1 cellular context compared by ENCODE assay signal in genomic region chr6:109455161-109455501, GRCh38.
A peak's percentile ranks its signal among the peaks of the same experiment; 100 is the strongest.
TF ChIP-seq lines count a peak whose summit lies in the region.

No MANE protein-coding gene starts in this region.

TF ChIP-seq in GM12878, 131 proteins besides CTCF, POLR2A, EP300 and RAD21:
- peak; percentile 49 for TF ChIP-seq IKZF1 (conservative IDR thresholded peaks at IDR 0.05)
- no peak for TF ChIP-seq TCF7 (IDR thresholded peaks at IDR 0.05; ENCODE audit: borderline replicate concordance)
- no peak for TF ChIP-seq STAT3 (IDR thresholded peaks at IDR 0.05; ENCODE audit: low read depth, low read length)
- TF ChIP-seq RB1 (IDR thresholded peaks at IDR 0.05; ENCODE audit: borderline replicate concordance) = peak; percentile 76
- no peak for TF ChIP-seq WRNIP1 (IDR thresholded peaks at IDR 0.05; ENCODE audit: borderline replicate concordance, low read depth, low read length)
- TF ChIP-seq HDGF (IDR thresholded peaks at IDR 0.05) = peak; percentile 51; the same call in 1 of the 2 replicates
- TF ChIP-seq BHLHE40 (IDR thresholded peaks at IDR 0.05; ENCODE audit: borderline replicate concordance in 1 of 2, low read depth in 2 of 2, low read length in 1 of 2) = no peak
- TF ChIP-seq KLF5 (IDR thresholded peaks at IDR 0.05; ENCODE audit: partially characterized antibody) = peak; percentile 30
- TF ChIP-seq BACH1 (IDR thresholded peaks at IDR 0.05; ENCODE audit: borderline replicate concordance) = 0 out of 2 replicates have a peak, but pooled peaks have one; percentile 24
- TF ChIP-seq MLLT1 (IDR thresholded peaks at IDR 0.05) = peak; percentile 13; the same call in 1 of the 2 replicates
- TF ChIP-seq ESRRA (IDR thresholded peaks at IDR 0.05; ENCODE audit: low read length) = no peak
- no peak for TF ChIP-seq BCL3 (IDR thresholded peaks at IDR 0.05; ENCODE audit: borderline replicate concordance, insufficient read depth, low read depth, low read length, poor library complexity, severe bottlenecking)
- TF ChIP-seq HCFC1 (IDR thresholded peaks at IDR 0.05; ENCODE audit: low read length) = no peak; the same call in 1 of the 2 replicates
- no peak for TF ChIP-seq YY1 (IDR thresholded peaks at IDR 0.05; ENCODE audit: low read depth, low read length)
- TF ChIP-seq BCL11A (IDR thresholded peaks at IDR 0.05; ENCODE audit: low read depth, low read length) = 0 out of 2 replicates have a peak, but pooled peaks have one; percentile 0
- TF ChIP-seq RBBP5 (conservative IDR thresholded peaks at IDR 0.05) = no peak
- TF ChIP-seq DPF2 (IDR thresholded peaks at IDR 0.05) = peak; percentile 44; the same call in 1 of the 2 replicates
- TF ChIP-seq LARP7 (IDR thresholded peaks at IDR 0.05) = peak; percentile 25; the same call in 1 of the 2 replicates
- peak; percentile 48 for TF ChIP-seq GATAD2B (conservative IDR thresholded peaks at IDR 0.05; ENCODE audit: low read depth)
- no peak for TF ChIP-seq ZBTB11 (CRISPR knock-in tag; IDR thresholded peaks at IDR 0.05)
- TF ChIP-seq ZNF207 (IDR thresholded peaks at IDR 0.05; ENCODE audit: borderline replicate concordance) = no peak
- peak; percentile 17 for TF ChIP-seq NBN (IDR thresholded peaks at IDR 0.05)
- no peak for TF ChIP-seq SKIL (IDR thresholded peaks at IDR 0.05; ENCODE audit: low read depth, poor library complexity, severe bottlenecking)
